Comparison of ENCODE assay signal across 1 cellular context in the genomic region with DNA sequence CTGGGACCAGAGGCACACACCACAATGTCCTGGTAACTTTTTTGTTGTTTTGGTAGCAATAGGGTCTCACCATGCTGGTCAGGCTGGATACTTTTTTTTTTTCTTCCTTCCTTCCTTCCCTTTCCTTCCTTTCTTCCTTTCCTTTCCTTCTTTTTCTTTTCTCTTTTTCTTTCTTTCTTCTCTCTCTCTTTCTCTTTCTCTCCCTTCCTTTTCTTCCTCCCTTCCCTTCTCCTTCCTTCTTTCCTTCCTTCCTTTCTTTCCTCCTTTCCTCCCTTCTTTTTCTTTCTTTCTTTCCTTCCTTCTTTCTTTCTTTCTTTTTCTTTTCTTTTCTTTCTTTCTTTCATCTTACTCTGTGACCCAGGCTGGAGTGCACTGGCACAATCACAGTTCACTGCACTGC.
TF ChIP-seq lines count a peak whose summit lies in the region.

No MANE protein-coding gene starts in this region.

TF ChIP-seq in WTC11, 78 proteins besides CTCF, POLR2A, EP300 and RAD21 (continued from another document):
- TF ChIP-seq, protein P1, sequence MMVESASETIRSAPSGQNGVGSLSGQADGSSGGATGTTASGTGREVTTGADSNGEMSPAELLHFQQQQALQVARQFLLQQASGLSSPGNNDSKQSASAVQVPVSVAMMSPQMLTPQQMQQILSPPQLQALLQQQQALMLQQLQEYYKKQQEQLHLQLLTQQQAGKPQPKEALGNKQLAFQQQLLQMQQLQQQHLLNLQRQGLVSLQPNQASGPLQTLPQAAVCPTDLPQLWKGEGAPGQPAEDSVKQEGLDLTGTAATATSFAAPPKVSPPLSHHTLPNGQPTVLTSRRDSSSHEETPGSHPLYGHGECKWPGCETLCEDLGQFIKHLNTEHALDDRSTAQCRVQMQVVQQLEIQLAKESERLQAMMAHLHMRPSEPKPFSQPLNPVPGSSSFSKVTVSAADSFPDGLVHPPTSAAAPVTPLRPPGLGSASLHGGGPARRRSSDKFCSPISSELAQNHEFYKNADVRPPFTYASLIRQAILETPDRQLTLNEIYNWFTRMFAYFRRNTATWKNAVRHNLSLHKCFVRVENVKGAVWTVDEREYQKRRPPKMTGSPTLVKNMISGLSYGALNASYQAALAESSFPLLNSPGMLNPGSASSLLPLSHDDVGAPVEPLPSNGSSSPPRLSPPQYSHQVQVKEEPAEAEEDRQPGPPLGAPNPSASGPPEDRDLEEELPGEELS (CRISPR knock-in tag; IDR thresholded peaks at IDR 0.05): no peak
- TF ChIP-seq, protein P2, sequence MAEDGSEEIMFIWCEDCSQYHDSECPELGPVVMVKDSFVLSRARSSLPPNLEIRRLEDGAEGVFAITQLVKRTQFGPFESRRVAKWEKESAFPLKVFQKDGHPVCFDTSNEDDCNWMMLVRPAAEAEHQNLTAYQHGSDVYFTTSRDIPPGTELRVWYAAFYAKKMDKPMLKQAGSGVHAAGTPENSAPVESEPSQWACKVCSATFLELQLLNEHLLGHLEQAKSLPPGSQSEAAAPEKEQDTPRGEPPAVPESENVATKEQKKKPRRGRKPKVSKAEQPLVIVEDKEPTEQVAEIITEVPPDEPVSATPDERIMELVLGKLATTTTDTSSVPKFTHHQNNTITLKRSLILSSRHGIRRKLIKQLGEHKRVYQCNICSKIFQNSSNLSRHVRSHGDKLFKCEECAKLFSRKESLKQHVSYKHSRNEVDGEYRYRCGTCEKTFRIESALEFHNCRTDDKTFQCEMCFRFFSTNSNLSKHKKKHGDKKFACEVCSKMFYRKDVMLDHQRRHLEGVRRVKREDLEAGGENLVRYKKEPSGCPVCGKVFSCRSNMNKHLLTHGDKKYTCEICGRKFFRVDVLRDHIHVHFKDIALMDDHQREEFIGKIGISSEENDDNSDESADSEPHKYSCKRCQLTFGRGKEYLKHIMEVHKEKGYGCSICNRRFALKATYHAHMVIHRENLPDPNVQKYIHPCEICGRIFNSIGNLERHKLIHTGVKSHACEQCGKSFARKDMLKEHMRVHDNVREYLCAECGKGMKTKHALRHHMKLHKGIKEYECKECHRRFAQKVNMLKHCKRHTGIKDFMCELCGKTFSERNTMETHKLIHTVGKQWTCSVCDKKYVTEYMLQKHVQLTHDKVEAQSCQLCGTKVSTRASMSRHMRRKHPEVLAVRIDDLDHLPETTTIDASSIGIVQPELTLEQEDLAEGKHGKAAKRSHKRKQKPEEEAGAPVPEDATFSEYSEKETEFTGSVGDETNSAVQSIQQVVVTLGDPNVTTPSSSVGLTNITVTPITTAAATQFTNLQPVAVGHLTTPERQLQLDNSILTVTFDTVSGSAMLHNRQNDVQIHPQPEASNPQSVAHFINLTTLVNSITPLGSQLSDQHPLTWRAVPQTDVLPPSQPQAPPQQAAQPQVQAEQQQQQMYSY (CRISPR knock-in tag; IDR thresholded peaks at IDR 0.05): no peak
- no peak for TF ChIP-seq ZNF121 (CRISPR knock-in tag; IDR thresholded peaks at IDR 0.05)
- TF ChIP-seq MXD4 (CRISPR knock-in tag; IDR thresholded peaks at IDR 0.05; ENCODE audit: borderline replicate concordance): no peak
- TF ChIP-seq, protein P3, sequence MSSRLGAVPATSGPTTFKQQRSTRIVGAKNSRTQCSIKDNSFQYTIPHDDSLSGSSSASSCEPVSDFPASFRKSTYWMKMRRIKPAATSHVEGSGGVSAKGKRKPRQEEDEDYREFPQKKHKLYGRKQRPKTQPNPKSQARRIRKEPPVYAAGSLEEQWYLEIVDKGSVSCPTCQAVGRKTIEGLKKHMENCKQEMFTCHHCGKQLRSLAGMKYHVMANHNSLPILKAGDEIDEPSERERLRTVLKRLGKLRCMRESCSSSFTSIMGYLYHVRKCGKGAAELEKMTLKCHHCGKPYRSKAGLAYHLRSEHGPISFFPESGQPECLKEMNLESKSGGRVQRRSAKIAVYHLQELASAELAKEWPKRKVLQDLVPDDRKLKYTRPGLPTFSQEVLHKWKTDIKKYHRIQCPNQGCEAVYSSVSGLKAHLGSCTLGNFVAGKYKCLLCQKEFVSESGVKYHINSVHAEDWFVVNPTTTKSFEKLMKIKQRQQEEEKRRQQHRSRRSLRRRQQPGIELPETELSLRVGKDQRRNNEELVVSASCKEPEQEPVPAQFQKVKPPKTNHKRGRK (CRISPR knock-in tag; IDR thresholded peaks at IDR 0.05; ENCODE audit: borderline replicate concordance): peak; percentile 17; the same call in 1 of the 2 replicates
- TF ChIP-seq, protein P4, sequence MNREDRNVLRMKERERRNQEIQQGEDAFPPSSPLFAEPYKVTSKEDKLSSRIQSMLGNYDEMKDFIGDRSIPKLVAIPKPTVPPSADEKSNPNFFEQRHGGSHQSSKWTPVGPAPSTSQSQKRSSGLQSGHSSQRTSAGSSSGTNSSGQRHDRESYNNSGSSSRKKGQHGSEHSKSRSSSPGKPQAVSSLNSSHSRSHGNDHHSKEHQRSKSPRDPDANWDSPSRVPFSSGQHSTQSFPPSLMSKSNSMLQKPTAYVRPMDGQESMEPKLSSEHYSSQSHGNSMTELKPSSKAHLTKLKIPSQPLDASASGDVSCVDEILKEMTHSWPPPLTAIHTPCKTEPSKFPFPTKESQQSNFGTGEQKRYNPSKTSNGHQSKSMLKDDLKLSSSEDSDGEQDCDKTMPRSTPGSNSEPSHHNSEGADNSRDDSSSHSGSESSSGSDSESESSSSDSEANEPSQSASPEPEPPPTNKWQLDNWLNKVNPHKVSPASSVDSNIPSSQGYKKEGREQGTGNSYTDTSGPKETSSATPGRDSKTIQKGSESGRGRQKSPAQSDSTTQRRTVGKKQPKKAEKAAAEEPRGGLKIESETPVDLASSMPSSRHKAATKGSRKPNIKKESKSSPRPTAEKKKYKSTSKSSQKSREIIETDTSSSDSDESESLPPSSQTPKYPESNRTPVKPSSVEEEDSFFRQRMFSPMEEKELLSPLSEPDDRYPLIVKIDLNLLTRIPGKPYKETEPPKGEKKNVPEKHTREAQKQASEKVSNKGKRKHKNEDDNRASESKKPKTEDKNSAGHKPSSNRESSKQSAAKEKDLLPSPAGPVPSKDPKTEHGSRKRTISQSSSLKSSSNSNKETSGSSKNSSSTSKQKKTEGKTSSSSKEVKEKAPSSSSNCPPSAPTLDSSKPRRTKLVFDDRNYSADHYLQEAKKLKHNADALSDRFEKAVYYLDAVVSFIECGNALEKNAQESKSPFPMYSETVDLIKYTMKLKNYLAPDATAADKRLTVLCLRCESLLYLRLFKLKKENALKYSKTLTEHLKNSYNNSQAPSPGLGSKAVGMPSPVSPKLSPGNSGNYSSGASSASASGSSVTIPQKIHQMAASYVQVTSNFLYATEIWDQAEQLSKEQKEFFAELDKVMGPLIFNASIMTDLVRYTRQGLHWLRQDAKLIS (CRISPR knock-in tag; IDR thresholded peaks at IDR 0.05; ENCODE audit: borderline replicate concordance): no peak
